ENCODE assay signal across 11 cellular contexts in genomic region chr10:86585726-86586048, GRCh38.
DNase-seq lines count a peak whose midpoint lies in the region; ATAC-seq and TF ChIP-seq lines count a peak whose summit lies in the region.
"Had no signal": no experiment of that assay in that cellular context is flagged by ENCODE, and none has a peak within 500 bp of the region (broad histone marks: within the 10 kb centered on the region; RNA-seq: fewer than 3 reads in every experiment).

No MANE protein-coding gene starts in this region.

- H3K9me3 ChIP-seq in body of pancreas (no peaks in the 10 kb centered on the region), trophoblast cell (ENCODE audit: insufficient read depth, low read depth, low read length) (no peaks in the 10 kb centered on the region)
- H3K9me3 ChIP-seq: MG63 had no signal

- H3K27me3 ChIP-seq in body of pancreas, result no peaks in the 10 kb centered on the region
- H3K27me3 ChIP-seq in trophoblast cell (ENCODE audit: insufficient read depth, low read length), result no peaks in the 10 kb centered on the region
- H3K27me3 ChIP-seq: MG63 had no signal

- H3K23ac ChIP-seq in trophoblast cell (ENCODE audit: low read length), result no peak overlapping the region

- no peak overlapping the region for H2BK12ac ChIP-seq in trophoblast cell (ENCODE audit: low read length)

- H2AK5ac ChIP-seq in trophoblast cell (ENCODE audit: low read length), result no peak overlapping the region

- peak overlapping the region; percentile 23 for H2AFZ ChIP-seq in trophoblast cell (ENCODE audit: insufficient read depth, low read length, poor library complexity)

- H3K4ac ChIP-seq in trophoblast cell (ENCODE audit: low read depth, low read length), result no peak overlapping the region

- no peak overlapping the region for H3K27ac Mint-ChIP-seq in Calu3 (ENCODE audit: unreplicated experiment)
- H3K27ac Mint-ChIP-seq in activated naive CD8-positive, alpha-beta T cell treated with anti-CD3 and anti-CD28 coated beads, Interleukin-2, amount 50 U/mL, for 24 hours, result no peak overlapping the region
- H3K27ac Mint-ChIP-seq: naive B cell; T-helper 1 cell treated with Interleukin-12 subunit alpha and Interleukin-12 subunit beta and Interleukin-4 antibody, amounts not matched to agents 30 μg/mL and 1 μg/mL, for 36 hours had no signal

- H3K36me3 ChIP-seq in body of pancreas (replicated peaks in 1 of 2; ENCODE audit: insufficient read depth in 1 of 2, low read depth in 2 of 2), result no peaks in the 10 kb centered on the region
- H3K36me3 ChIP-seq in trophoblast cell (ENCODE audit: control insufficient read depth in 1 of 2, insufficient read depth in 2 of 2, low read length in 2 of 2), result no peaks in the 10 kb centered on the region
- H3K36me3 ChIP-seq: MG63 had no signal

- H3K18ac ChIP-seq in trophoblast cell (ENCODE audit: low read length), result no peak overlapping the region

- H4K8ac ChIP-seq in trophoblast cell (ENCODE audit: low read depth, low read length), result no peak overlapping the region

- no peak overlapping the region for H3K4me3 Mint-ChIP-seq in Calu3 (ENCODE audit: low read depth, unreplicated experiment)
- no peak overlapping the region for H3K4me3 Mint-ChIP-seq in activated naive CD8-positive, alpha-beta T cell treated with anti-CD3 and anti-CD28 coated beads, Interleukin-2, amount 50 U/mL, for 24 hours
- H3K4me3 Mint-ChIP-seq: naive B cell; T-helper 1 cell treated with Interleukin-12 subunit alpha and Interleukin-12 subunit beta and Interleukin-4 antibody, amounts not matched to agents 30 μg/mL and 1 μg/mL, for 36 hours had no signal

- no peaks in the 10 kb centered on the region for H3K27me3 Mint-ChIP-seq in Calu3 (ENCODE audit: unreplicated experiment)
- no peaks in the 10 kb centered on the region for H3K27me3 Mint-ChIP-seq in activated naive CD8-positive, alpha-beta T cell treated with anti-CD3 and anti-CD28 coated beads, Interleukin-2, amount 50 U/mL, for 24 hours

- TF ChIP-seq POLR2A in body of pancreas (IDR thresholded peaks at IDR 0.05), result no peak

- no peaks in the 10 kb centered on the region for H3K79me2 ChIP-seq in trophoblast cell (ENCODE audit: control insufficient read depth, insufficient read depth, low read length, poor library complexity)

- no peak overlapping the region for H3K4me3 ChIP-seq in body of pancreas
- H3K4me3 ChIP-seq in trophoblast cell (ENCODE audit: low read depth, low read length), result no peak overlapping the region
- H3K4me3 ChIP-seq: MG63 had no signal

- H4K91ac ChIP-seq in trophoblast cell (ENCODE audit: low read depth, low read length), result no peak overlapping the region

- H3K9ac ChIP-seq in trophoblast cell (ENCODE audit: low read length), result no peak overlapping the region

- H3K27ac ChIP-seq in body of pancreas (no peak overlapping the region), trophoblast cell (ENCODE audit: low read depth, low read length) (no peak overlapping the region)

- H2BK5ac ChIP-seq in trophoblast cell (ENCODE audit: low read depth, low read length, poor library complexity), result no peak overlapping the region

- peaks cover 6% of the 10 kb centered on the region for H3K4me1 ChIP-seq in body of pancreas
- H3K4me1 ChIP-seq in trophoblast cell (ENCODE audit: control insufficient read depth in 1 of 2, insufficient read depth in 2 of 2, low read length in 2 of 2), result no peaks in the 10 kb centered on the region

- peak; percentile 11 for TF ChIP-seq CTCF in Calu3 (IDR thresholded peaks at IDR 0.05; ENCODE audit: unreplicated experiment)
- peak in 1 of 7 experiments; percentile 19 for TF ChIP-seq CTCF in body of pancreas (IDR thresholded peaks at IDR 0.05)

- DNase-seq in Calu3 (no peak), body of pancreas (no peak), trophoblast cell (no peak), UCSD-AML1 (lab: John Stamatoyannopoulos, UW; ENCODE audit: unreplicated experiment) (no peak), pons (ENCODE audit: low spot score) (no peak)
- DNase-seq in activated naive CD8-positive, alpha-beta T cell treated with anti-CD3 and anti-CD28 coated beads, Interleukin-2, amount 50 U/mL, for 24 hours, result no peak

- no peak overlapping the region for H3K14ac ChIP-seq in trophoblast cell (ENCODE audit: low read length)

- no peak overlapping the region for H3K4me2 ChIP-seq in trophoblast cell (ENCODE audit: low read length)

- no peaks in the 10 kb centered on the region for H3K4me1 Mint-ChIP-seq in Calu3 (ENCODE audit: low read depth, unreplicated experiment)
- peaks cover 2% of the 10 kb centered on the region for H3K4me1 Mint-ChIP-seq in activated naive CD8-positive, alpha-beta T cell treated with anti-CD3 and anti-CD28 coated beads, Interleukin-2, amount 50 U/mL, for 24 hours

- ATAC-seq in HG03457 (IDR thresholded peaks at IDR 0.05; ENCODE audit: unreplicated experiment), result peak; percentile 23
- ATAC-seq in body of pancreas, result peak; percentile 38
- no peak for ATAC-seq in activated naive CD8-positive, alpha-beta T cell treated with anti-CD3 and anti-CD28 coated beads, Interleukin-2, amount 50 U/mL, for 24 hours
- ATAC-seq in HG03175 (IDR thresholded peaks at IDR 0.05; ENCODE audit: unreplicated experiment), result no peak

- CTCF ChIA-PET in Calu3 (lab: Charles Lee), result interaction anchor here (0.6 to 1.5 kb wide), 7 partner anchors 64 to 1964 kb away, joined by 3 to 15 read pairs (median 3); partner anchors contain the start of gene WAPL

- H3K9me3 Mint-ChIP-seq in Calu3 (ENCODE audit: low read depth, unreplicated experiment), result no peaks in the 10 kb centered on the region
- no peaks in the 10 kb centered on the region for H3K9me3 Mint-ChIP-seq in activated naive CD8-positive, alpha-beta T cell treated with anti-CD3 and anti-CD28 coated beads, Interleukin-2, amount 50 U/mL, for 24 hours
- H3K9me3 Mint-ChIP-seq: naive B cell; T-helper 1 cell treated with Interleukin-12 subunit alpha and Interleukin-12 subunit beta and Interleukin-4 antibody, amounts not matched to agents 30 μg/mL and 1 μg/mL, for 36 hours had no signal

- no peaks in the 10 kb centered on the region for H3K79me1 ChIP-seq in trophoblast cell (ENCODE audit: low read length)

- intact Hi-C loops in Calu3 (cut with micrococcal nuclease; ENCODE audit: unreplicated experiment), result loop anchor here (1.0 to 10.0 kb wide), 3 partner anchors 62 to 321 kb away; no protein-coding TSS in a partner anchor
- intact Hi-C loops in body of pancreas (cut with DNase I), result loop anchor here (10.0 kb wide), 1 partner anchor 61 kb away; the partner anchor contains the start of gene WAPL

- no TSS peak for BruUV-seq in Calu3 (replicated peaks; lab: Mats Ljungman, UMichigan)

- H2BK120ac ChIP-seq in trophoblast cell (ENCODE audit: insufficient read depth, low read length, poor library complexity), result no peak overlapping the region

- WGBS in body of pancreas, 2 donors, result 58 to 59% methylated on average over 3 to 5 of the region's 5 CpGs
- no CpG with 5 or more reads among the region's 5 CpGs for WGBS in trophoblast cell (ENCODE audit: extremely low coverage, insufficient coverage, insufficient read length)

- H3K36me3 Mint-ChIP-seq in Calu3 (ENCODE audit: insufficient read depth, unreplicated experiment), result no peaks in the 10 kb centered on the region
- H3K36me3 Mint-ChIP-seq in activated naive CD8-positive, alpha-beta T cell treated with anti-CD3 and anti-CD28 coated beads, Interleukin-2, amount 50 U/mL, for 24 hours (ENCODE audit: low read depth), result no peaks in the 10 kb centered on the region
- H3K36me3 Mint-ChIP-seq: naive B cell had no signal

- no peak overlapping the region for H4K12ac ChIP-seq in trophoblast cell (ENCODE audit: low read depth, low read length)

Comparison
In these comparisons a context has a peak if more than half of its experiments do, and no peak if none do; other contexts are left out.
1. ATAC-seq: peak in HG03457 (single experiment) and body of pancreas (single experiment); none in activated naive CD8-positive, alpha-beta T cell treated with anti-CD3 and anti-CD28 coated beads, Interleukin-2, amount 50 U/mL, for 24 hours (single experiment) and HG03175 (single experiment).